14 cellular contexts compared by ENCODE assay signal in the genomic region with DNA sequence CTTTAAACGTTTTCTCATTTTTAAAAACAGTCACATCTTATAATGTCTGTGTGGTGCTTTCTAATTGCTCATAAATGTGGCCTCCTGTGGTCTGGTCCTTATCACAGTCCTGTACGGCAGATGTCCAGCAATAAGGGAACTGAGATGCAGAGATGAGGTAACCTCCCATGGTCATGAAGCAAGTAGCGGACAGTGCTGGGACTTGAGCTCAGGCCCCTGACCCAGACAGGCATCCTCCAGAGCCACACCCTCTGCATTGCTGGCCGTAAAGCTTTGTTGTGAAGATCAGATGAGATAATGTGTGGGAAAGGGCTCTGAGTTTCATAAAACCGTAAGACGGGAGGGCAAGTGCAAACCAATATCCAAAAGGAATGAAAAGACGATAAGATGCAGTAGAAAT. TPM values are rescaled to one million over a fixed set of nuclear protein-coding genes. Genes with fewer than 3 reads are reported as not detected.
A peak's percentile ranks its signal among the peaks of the same experiment; 100 is the strongest.
DNase-seq lines count a peak whose midpoint lies in the region; ATAC-seq and TF ChIP-seq lines count a peak whose summit lies in the region.
"Had no signal": no experiment of that assay in that cellular context is flagged by ENCODE, and none has a peak within 500 bp of the region (broad histone marks: within the 10 kb centered on the region; RNA-seq: fewer than 3 reads in every experiment).

No MANE protein-coding gene starts in this region.

- in situ Hi-C loops in IMR-90 (cut with MboI; ENCODE audit: low sequenced_read_pairs): no loop called here

- no peaks in the 10 kb centered on the region for H3K79me1 ChIP-seq in IMR-90 (ENCODE audit: low read depth in 1 of 2, low read length in 2 of 2)

- no peak for TF ChIP-seq POLR2A in IMR-90 (IDR thresholded peaks at IDR 0.05; ENCODE audit: low read depth, low read length)

- BruUV-seq in IMR-90 (replicated peaks; lab: Mats Ljungman, UMichigan): TSS peak; percentile 16

- H3K36me3 Mint-ChIP-seq in nephron progenitor cell (ENCODE audit: low read depth): peaks cover 67% of the 10 kb centered on the region

- H2BK20ac ChIP-seq in IMR-90 (ENCODE audit: low read depth, low read length): no peak overlapping the region

- H3K4me2 ChIP-seq in IMR-90 (ENCODE audit: low read depth, low read length): no peak overlapping the region

- H3K27ac ChIP-seq in IMR-90 (ENCODE audit: insufficient read depth, low read length): no peak overlapping the region
- H3K27ac ChIP-seq in VCaP: 0 out of 2 replicates have a peak overlapping the region, but pooled peaks have one; percentile 36
- H3K27ac ChIP-seq: C4-2B had no signal

- H3K27ac Mint-ChIP-seq in nephron progenitor cell: peak overlapping the region; percentile 27
- H3K27ac Mint-ChIP-seq: B cell; CD8-positive, alpha-beta memory T cell had no signal

- H2AFZ ChIP-seq in IMR-90 (replicated peaks; ENCODE audit: low read length, poor library complexity): no peak overlapping the region

- no peak overlapping the region for H2AK9ac ChIP-seq in IMR-90 (replicated peaks; ENCODE audit: low read depth, low read length, poor library complexity)

- no peak for TF ChIP-seq CTCF in IMR-90 (conservative IDR thresholded peaks at IDR 0.05; ENCODE audit: low read depth, low read length)
- TF ChIP-seq CTCF in VCaP (conservative IDR thresholded peaks at IDR 0.05): no peak
- no peak for TF ChIP-seq CTCF in fibroblast of villous mesenchyme (IDR thresholded peaks at IDR 0.05; ENCODE audit: insufficient read depth, low read depth, low read length)
- no peak for TF ChIP-seq CTCF in nephron progenitor cell (IDR thresholded peaks at IDR 0.05)

- 80% methylated on average over 1 of the region's 7 CpGs; no CpG with 5 or more reads in 1 of the 2 experiments for WGBS in IMR-90 (ENCODE audit: extremely low coverage in 2 of 2, insufficient read length in 1 of 2), 2 experiments

- intact Hi-C loops in IMR-90 (cut with micrococcal nuclease): no loop called here

- no peak overlapping the region for H3K9ac ChIP-seq in IMR-90 (ENCODE audit: low read depth, low read length)

- H3K4me3 Mint-ChIP-seq in nephron progenitor cell: no peak overlapping the region
- H3K4me3 Mint-ChIP-seq: B cell; CD8-positive, alpha-beta memory T cell had no signal

- no peak overlapping the region for H4K8ac ChIP-seq in IMR-90 (ENCODE audit: low read depth in 2 of 2, low read length in 2 of 2)

- no peak overlapping the region for H3K18ac ChIP-seq in IMR-90 (ENCODE audit: low read depth, low read length)

- no peak overlapping the region for H2AK5ac ChIP-seq in IMR-90 (ENCODE audit: low read depth, low read length)

- H4K91ac ChIP-seq in IMR-90 (ENCODE audit: insufficient read depth, low read depth, low read length): no peak overlapping the region

- no peak overlapping the region for H4K5ac ChIP-seq in IMR-90 (ENCODE audit: low read depth, low read length)

- no peak overlapping the region for H3K56ac ChIP-seq in IMR-90 (ENCODE audit: extremely low read depth, insufficient read depth, low read length)

- no peak overlapping the region for H3K23ac ChIP-seq in IMR-90 (ENCODE audit: low read depth, low read length)

- no peaks in the 10 kb centered on the region for H3K9me3 Mint-ChIP-seq in nephron progenitor cell
- H3K9me3 Mint-ChIP-seq: CD8-positive, alpha-beta memory T cell had no signal

- no peaks in the 10 kb centered on the region for H4K20me1 ChIP-seq in IMR-90 (ENCODE audit: insufficient read depth, low read length)

- H3K9me3 ChIP-seq in IMR-90 (ENCODE audit: control insufficient read depth, insufficient read depth, low read length): no peaks in the 10 kb centered on the region
- H3K9me3 ChIP-seq: Caco-2 had no signal

- H3K4me1 ChIP-seq in IMR-90 (ENCODE audit: control insufficient read depth, insufficient read depth, low read length): no peaks in the 10 kb centered on the region
- H3K4me1 ChIP-seq: Caco-2 had no signal

- H3K4me1 Mint-ChIP-seq in nephron progenitor cell: peaks cover 3% of the 10 kb centered on the region
- H3K4me1 Mint-ChIP-seq: B cell had no signal

- H3K27me3 ChIP-seq in IMR-90 (ENCODE audit: control insufficient read depth, insufficient read depth, low read length): no peaks in the 10 kb centered on the region
- no peaks in the 10 kb centered on the region for H3K27me3 ChIP-seq in H7 (ENCODE audit: control insufficient read depth, insufficient read depth, low read length)

- no peak overlapping the region for H3K14ac ChIP-seq in IMR-90 (replicated peaks; ENCODE audit: low read depth, low read length)

- no peak overlapping the region for H2BK5ac ChIP-seq in IMR-90 (ENCODE audit: low read depth, low read length, poor library complexity, severe bottlenecking)

- CTCF ChIA-PET in IMR-90 (lab: Yijun Ruan, JAX): no interaction called here

- peaks cover 23% of the 10 kb centered on the region for H3K36me3 ChIP-seq in IMR-90 (ENCODE audit: control insufficient read depth, insufficient read depth, low read length)
- H3K36me3 ChIP-seq in H7 (replicated peaks; ENCODE audit: control insufficient read depth, insufficient read depth, low read length): peaks cover 5% of the 10 kb centered on the region

- H3K9me1 ChIP-seq in IMR-90 (ENCODE audit: insufficient read depth, low read length): no peaks in the 10 kb centered on the region

- peaks cover 2% of the 10 kb centered on the region for H3K27me3 Mint-ChIP-seq in nephron progenitor cell (ENCODE audit: low read depth, poor library complexity)
- H3K27me3 Mint-ChIP-seq: B cell; CD8-positive, alpha-beta memory T cell had no signal

- TF ChIP-seq RAD21 in IMR-90 (IDR thresholded peaks at IDR 0.05; ENCODE audit: low read length): no peak

- no peak overlapping the region for H2BK15ac ChIP-seq in IMR-90 (ENCODE audit: low read depth, low read length)

- no peak overlapping the region for H2BK120ac ChIP-seq in IMR-90 (ENCODE audit: low read depth, low read length)

- H3K4me3 ChIP-seq in IMR-90 (ENCODE audit: insufficient read depth, low read depth, low read length) (no peak overlapping the region), fibroblast of villous mesenchyme (ENCODE audit: low read depth, low read length) (no peak overlapping the region), H7 (ENCODE audit: insufficient read depth, low read depth, low read length) (no peak overlapping the region)

- POLR2A ChIA-PET in IMR-90 (lab: Charles Lee; ENCODE audit: unreplicated experiment): no interaction called here

- dilution Hi-C loops in IMR-90 (cut with HindIII; ENCODE audit: low sequenced_read_pairs, unreplicated experiment): no loop called here

- DNase-seq in IMR-90 (no peak), fibroblast of villous mesenchyme (ENCODE audit: low read depth) (peak; percentile 44), nephron progenitor cell (no peak), C1 segment of cervical spinal cord (lab: John Stamatoyannopoulos, UW) (no peak), H7 (no peak)
- DNase-seq: CD8-positive, alpha-beta memory T cell; DND-41; GDM1 had no signal

- no peak for ATAC-seq in IMR-90 (ENCODE audit: low read depth)
- no peak for ATAC-seq in HG02571 (IDR thresholded peaks at IDR 0.05; ENCODE audit: unreplicated experiment)
- ATAC-seq: HCT116 had no signal

- no peak overlapping the region for H3K4ac ChIP-seq in IMR-90 (ENCODE audit: low read depth, low read length)

TF ChIP-seq in IMR-90, 13 proteins besides CTCF, POLR2A, EP300 and RAD21:
- no peak for TF ChIP-seq CHD1 (IDR thresholded peaks at IDR 0.05; ENCODE audit: low read depth, low read length)
- TF ChIP-seq BHLHE40 (IDR thresholded peaks at IDR 0.05; ENCODE audit: low read depth, low read length): no peak
- no peak for TF ChIP-seq USF2 (IDR thresholded peaks at IDR 0.05; ENCODE audit: low read depth, low read length)
- TF ChIP-seq ELK1 (IDR thresholded peaks at IDR 0.05; ENCODE audit: borderline replicate concordance, low read depth, low read length): no peak
- TF ChIP-seq RCOR1 (IDR thresholded peaks at IDR 0.05; ENCODE audit: insufficient replicate concordance, low read length): no peak
- TF ChIP-seq FOS (IDR thresholded peaks at IDR 0.05; ENCODE audit: low read depth, low read length): no peak
- no peak for TF ChIP-seq MAFK (IDR thresholded peaks at IDR 0.05; ENCODE audit: low read depth, low read length)
- no peak for TF ChIP-seq RFX5 (IDR thresholded peaks at IDR 0.05; ENCODE audit: low read depth, low read length)
- TF ChIP-seq MAZ (IDR thresholded peaks at IDR 0.05; ENCODE audit: borderline replicate concordance, low read depth, low read length): no peak
- no peak for TF ChIP-seq SMC3 (IDR thresholded peaks at IDR 0.05; ENCODE audit: low read depth, low read length)
- TF ChIP-seq MXI1 (IDR thresholded peaks at IDR 0.05; ENCODE audit: borderline replicate concordance, low read depth, low read length): no peak
- TF ChIP-seq NFE2L2 (IDR thresholded peaks at IDR 0.05; ENCODE audit: low read depth, low read length): no peak
- TF ChIP-seq CEBPB (IDR thresholded peaks at IDR 0.05; ENCODE audit: low read depth, low read length): no peak

RNA-seq across cellular contexts. Expression of gene DYNC2I1, which starts 48.2 kb away (rescaled TPM):
- 3.9 and 4.5 TPM in 2 replicates for total RNA-seq in IMR-90 (2012; rRNA removed)
- 11.5 and 14.4 TPM in 2 replicates for polyA plus RNA-seq in IMR-90 (2012; rRNA removed)
- polyA plus RNA-seq in IMR-90 (2012; cell fraction: cytosol; rRNA removed): 11.2 and 11.9 TPM in 2 replicates
- polyA plus RNA-seq in IMR-90 (2012; cell fraction: nucleus; rRNA removed; ENCODE audit: low replicate concordance): 34.1 and 83.0 TPM in 2 replicates
- total RNA-seq in fibroblast of villous mesenchyme: 3.5 and 4.2 TPM in 2 replicates
- total RNA-seq in H7 (2014; rRNA removed; shearing (Covaris generic)): 5.5 and 11.8 TPM in 2 replicates
